In the genomic region with DNA sequence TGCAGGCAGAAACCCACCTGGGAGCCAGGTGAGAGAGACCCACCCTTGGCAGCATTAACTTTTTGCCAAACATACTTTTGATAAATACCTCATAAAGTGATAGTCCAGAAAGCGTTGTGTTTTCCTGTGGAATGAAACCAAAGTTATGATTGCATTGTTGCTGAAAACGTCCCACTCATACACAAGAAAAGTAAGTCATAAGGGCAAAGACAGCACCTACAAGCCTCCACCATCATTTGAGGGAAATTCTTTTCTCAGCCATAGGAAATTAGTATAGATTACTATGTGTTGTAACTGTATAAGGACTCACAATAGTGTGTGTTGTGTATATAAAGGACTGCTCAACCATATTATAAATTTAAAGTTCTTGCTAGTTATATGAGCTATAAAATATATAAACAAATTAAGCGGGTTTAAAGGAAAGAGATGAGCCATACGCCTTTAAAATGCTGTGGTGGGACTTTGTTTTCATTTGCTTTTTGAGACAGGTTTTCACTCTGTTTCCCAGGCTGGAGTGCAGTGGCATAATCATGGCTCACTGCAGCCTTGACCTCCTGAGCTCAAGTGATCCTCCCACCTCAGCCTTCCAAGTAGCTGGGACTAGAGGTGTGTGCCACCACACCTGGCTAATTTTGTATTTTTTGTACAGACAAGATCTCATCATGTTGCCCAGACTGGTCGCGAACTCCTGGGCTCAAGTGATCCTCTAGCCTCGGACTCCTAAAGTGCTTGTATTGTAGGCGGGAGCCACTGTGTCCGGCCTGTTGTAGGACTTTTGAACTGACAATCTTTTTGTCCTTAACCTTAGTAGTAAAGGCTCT, we compare ENCODE assay signal across 1 cellular context.
TF ChIP-seq lines count a peak whose summit lies in the region.

No MANE protein-coding gene starts in this region.

TF ChIP-seq in HepG2, 621 proteins besides CTCF, POLR2A, EP300 and RAD21 (continued from another document):
- TF ChIP-seq ZNF143 (CRISPR knock-in tag; IDR thresholded peaks at IDR 0.05) (no peak), CBX5 (CRISPR knock-in tag; IDR thresholded peaks at IDR 0.05; ENCODE audit: borderline replicate concordance) (no peak), NR3C1 (CRISPR knock-in tag; IDR thresholded peaks at IDR 0.05) (no peak), HCFC1 (IDR thresholded peaks at IDR 0.05; ENCODE audit: low read depth, low read length) (no peak), RARA (CRISPR knock-in tag; IDR thresholded peaks at IDR 0.05) (0 out of 2 replicates have a peak, but pooled peaks have one; percentile 52), TARDBP (CRISPR knock-in tag; IDR thresholded peaks at IDR 0.05) (no peak), NAIF1 (CRISPR knock-in tag; IDR thresholded peaks at IDR 0.05; ENCODE audit: borderline replicate concordance) (no peak), HNF4A (CRISPR knock-in tag; IDR thresholded peaks at IDR 0.05) (peak; percentile 67), RARG (CRISPR knock-in tag; IDR thresholded peaks at IDR 0.05; ENCODE audit: low read depth) (no peak), NR2C2 (CRISPR knock-in tag; IDR thresholded peaks at IDR 0.05; ENCODE audit: borderline replicate concordance) (no peak), FOXA3 (CRISPR knock-in tag; IDR thresholded peaks at IDR 0.05) (0 out of 2 replicates have a peak, but pooled peaks have one; percentile 25), ZNF33B (CRISPR knock-in tag; IDR thresholded peaks at IDR 0.05) (no peak), ZBTB21 (CRISPR knock-in tag; IDR thresholded peaks at IDR 0.05) (no peak), FOXC1 (CRISPR knock-in tag; IDR thresholded peaks at IDR 0.05; ENCODE audit: borderline replicate concordance) (no peak), GFI1 (CRISPR knock-in tag; IDR thresholded peaks at IDR 0.05; ENCODE audit: borderline replicate concordance) (no peak), SOX13 (IDR thresholded peaks at IDR 0.05) (no peak), SOX13 (CRISPR knock-in tag; conservative IDR thresholded peaks at IDR 0.05 in 1 of 2, IDR thresholded peaks at IDR 0.05 in 1 of 2) (peak in 1 of 2 experiments; percentile 46; a peak in 2 of 4 replicates), ZNF781 (CRISPR knock-in tag; IDR thresholded peaks at IDR 0.05; ENCODE audit: borderline replicate concordance, not compliant biosample characterization) (no peak), MAF1 (CRISPR knock-in tag; IDR thresholded peaks at IDR 0.05; ENCODE audit: borderline replicate concordance) (no peak), KDM5B (CRISPR knock-in tag; IDR thresholded peaks at IDR 0.05; ENCODE audit: borderline replicate concordance) (no peak)
- TF ChIP-seq, protein P1, sequence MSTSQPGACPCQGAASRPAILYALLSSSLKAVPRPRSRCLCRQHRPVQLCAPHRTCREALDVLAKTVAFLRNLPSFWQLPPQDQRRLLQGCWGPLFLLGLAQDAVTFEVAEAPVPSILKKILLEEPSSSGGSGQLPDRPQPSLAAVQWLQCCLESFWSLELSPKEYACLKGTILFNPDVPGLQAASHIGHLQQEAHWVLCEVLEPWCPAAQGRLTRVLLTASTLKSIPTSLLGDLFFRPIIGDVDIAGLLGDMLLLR (CRISPR knock-in tag; IDR thresholded peaks at IDR 0.05) = no peak
- TF ChIP-seq, protein P2, sequence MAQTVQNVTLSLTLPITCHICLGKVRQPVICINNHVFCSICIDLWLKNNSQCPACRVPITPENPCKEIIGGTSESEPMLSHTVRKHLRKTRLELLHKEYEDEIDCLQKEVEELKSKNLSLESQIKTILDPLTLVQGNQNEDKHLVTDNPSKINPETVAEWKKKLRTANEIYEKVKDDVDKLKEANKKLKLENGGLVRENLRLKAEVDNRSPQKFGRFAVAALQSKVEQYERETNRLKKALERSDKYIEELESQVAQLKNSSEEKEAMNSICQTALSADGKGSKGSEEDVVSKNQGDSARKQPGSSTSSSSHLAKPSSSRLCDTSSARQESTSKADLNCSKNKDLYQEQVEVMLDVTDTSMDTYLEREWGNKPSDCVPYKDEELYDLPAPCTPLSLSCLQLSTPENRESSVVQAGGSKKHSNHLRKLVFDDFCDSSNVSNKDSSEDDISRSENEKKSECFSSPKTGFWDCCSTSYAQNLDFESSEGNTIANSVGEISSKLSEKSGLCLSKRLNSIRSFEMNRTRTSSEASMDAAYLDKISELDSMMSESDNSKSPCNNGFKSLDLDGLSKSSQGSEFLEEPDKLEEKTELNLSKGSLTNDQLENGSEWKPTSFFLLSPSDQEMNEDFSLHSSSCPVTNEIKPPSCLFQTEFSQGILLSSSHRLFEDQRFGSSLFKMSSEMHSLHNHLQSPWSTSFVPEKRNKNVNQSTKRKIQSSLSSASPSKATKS (CRISPR knock-in tag; IDR thresholded peaks at IDR 0.05) = no peak
- TF ChIP-seq, protein P3, sequence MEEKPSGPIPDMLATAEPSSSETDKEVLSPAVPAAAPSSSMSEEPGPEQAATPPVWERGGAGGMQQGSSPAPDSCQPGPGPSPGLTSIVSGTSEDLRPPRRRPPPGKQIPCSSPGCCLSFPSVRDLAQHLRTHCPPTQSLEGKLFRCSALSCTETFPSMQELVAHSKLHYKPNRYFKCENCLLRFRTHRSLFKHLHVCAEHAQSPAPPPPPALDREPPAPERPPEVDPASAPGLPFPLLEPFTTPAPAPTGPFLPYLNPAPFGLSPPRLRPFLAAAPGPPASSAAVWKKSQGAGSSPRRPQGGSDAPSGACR (CRISPR knock-in tag; IDR thresholded peaks at IDR 0.05) = no peak
- TF ChIP-seq, protein P4, sequence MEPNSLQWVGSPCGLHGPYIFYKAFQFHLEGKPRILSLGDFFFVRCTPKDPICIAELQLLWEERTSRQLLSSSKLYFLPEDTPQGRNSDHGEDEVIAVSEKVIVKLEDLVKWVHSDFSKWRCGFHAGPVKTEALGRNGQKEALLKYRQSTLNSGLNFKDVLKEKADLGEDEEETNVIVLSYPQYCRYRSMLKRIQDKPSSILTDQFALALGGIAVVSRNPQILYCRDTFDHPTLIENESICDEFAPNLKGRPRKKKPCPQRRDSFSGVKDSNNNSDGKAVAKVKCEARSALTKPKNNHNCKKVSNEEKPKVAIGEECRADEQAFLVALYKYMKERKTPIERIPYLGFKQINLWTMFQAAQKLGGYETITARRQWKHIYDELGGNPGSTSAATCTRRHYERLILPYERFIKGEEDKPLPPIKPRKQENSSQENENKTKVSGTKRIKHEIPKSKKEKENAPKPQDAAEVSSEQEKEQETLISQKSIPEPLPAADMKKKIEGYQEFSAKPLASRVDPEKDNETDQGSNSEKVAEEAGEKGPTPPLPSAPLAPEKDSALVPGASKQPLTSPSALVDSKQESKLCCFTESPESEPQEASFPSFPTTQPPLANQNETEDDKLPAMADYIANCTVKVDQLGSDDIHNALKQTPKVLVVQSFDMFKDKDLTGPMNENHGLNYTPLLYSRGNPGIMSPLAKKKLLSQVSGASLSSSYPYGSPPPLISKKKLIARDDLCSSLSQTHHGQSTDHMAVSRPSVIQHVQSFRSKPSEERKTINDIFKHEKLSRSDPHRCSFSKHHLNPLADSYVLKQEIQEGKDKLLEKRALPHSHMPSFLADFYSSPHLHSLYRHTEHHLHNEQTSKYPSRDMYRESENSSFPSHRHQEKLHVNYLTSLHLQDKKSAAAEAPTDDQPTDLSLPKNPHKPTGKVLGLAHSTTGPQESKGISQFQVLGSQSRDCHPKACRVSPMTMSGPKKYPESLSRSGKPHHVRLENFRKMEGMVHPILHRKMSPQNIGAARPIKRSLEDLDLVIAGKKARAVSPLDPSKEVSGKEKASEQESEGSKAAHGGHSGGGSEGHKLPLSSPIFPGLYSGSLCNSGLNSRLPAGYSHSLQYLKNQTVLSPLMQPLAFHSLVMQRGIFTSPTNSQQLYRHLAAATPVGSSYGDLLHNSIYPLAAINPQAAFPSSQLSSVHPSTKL (CRISPR knock-in tag; IDR thresholded peaks at IDR 0.05) = peak; percentile 51; the same call in 1 of the 2 replicates
- TF ChIP-seq, protein P5, sequence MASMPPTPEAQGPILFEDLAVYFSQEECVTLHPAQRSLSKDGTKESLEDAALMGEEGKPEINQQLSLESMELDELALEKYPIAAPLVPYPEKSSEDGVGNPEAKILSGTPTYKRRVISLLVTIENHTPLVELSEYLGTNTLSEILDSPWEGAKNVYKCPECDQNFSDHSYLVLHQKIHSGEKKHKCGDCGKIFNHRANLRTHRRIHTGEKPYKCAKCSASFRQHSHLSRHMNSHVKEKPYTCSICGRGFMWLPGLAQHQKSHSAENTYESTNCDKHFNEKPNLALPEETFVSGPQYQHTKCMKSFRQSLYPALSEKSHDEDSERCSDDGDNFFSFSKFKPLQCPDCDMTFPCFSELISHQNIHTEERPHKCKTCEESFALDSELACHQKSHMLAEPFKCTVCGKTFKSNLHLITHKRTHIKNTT (CRISPR knock-in tag; IDR thresholded peaks at IDR 0.05) = no peak
- TF ChIP-seq, protein P6, sequence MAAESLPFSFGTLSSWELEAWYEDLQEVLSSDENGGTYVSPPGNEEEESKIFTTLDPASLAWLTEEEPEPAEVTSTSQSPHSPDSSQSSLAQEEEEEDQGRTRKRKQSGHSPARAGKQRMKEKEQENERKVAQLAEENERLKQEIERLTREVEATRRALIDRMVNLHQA (CRISPR knock-in tag; IDR thresholded peaks at IDR 0.05) = no peak
TF ChIP-seq in HepG2: peak in this region for 32.
